ENCODE assay signal across 8 cellular contexts in the genomic region with DNA sequence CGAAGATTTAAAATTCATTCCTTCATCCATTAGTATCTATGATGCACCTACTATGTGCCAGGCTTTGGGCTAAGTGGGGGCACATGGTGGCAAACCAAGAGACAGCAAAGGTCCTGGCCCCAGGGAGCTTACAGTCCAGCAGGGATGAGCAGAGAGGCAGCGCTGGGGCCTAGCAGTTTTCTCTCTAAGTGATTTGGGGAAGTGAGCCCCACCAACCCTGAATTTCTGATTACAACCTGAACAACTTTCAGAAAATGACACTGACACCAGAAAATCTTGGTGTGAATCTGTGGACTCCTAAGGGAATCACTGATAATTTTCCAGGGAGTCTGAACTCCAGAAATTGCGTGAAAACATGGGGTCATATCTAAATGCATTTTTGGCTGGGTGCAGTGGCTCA.
"Had no signal": no experiment of that assay in that cellular context is flagged by ENCODE, and none has a peak within 500 bp of the region (broad histone marks: within the 10 kb centered on the region; RNA-seq: fewer than 3 reads in every experiment).

No MANE protein-coding gene starts in this region.

- FAIRE-seq: HepG2, HTR-8/SVneo had no signal

- ATAC-seq: HepG2 had no signal

- DNase-seq: IMR-90, Karpas-422, KBM-7, KG1 had no signal

- H3K9ac ChIP-seq: KMS-11 had no signal

- H3K27ac ChIP-seq: HL-60, KMS-11 had no signal

- H3K4me2 ChIP-seq: KMS-11 had no signal
